Comparison of ENCODE assay signal across 12 cellular contexts in the genomic region with DNA sequence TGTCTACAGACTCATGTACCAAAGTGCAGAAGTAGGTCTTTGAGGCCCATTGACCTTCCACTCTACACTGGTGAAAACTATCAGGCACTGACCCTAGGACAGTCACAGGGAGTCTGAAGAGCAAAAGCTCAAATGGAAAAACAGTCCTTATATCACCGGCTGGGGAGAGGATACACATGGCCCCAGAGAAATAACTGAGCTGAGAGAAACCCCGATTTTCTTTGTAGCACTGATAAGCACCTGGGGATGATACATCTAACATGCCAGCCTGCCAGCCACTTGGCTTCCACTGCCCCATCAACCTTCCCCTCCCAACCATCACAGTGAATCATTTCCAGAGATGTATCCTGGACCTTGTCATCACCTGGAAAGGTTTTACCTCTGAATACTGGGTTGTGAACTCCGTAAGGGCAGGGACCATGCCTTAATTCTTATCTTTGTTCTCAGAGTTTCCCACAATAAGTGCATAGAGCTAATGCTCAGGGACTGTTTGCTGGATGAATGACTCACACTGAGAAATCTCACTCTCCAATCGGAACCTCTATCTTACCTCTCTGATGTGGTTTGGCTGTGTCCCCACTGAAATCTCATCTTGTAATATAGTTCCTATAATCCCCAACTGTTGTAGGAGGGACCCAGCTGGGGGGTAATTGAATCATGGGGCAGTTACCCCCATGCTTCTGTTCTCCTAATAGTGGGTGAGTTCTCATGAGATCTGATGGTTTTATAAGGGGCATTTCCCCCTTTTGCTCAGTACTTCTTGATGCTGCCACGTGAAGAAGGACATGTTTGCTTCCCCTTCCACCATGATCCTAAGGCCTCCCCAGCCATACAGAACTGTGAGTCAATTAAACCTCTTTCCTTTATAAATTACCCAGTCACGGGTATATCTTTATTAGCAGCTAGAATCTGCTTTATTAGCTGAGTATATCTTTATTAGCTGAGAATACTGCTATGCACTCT. TPM values are rescaled to one million over a fixed set of nuclear protein-coding genes. Genes with fewer than 3 reads are reported as not detected.
DNase-seq lines count a peak whose midpoint lies in the region; ATAC-seq and TF ChIP-seq lines count a peak whose summit lies in the region.
"Had no signal": no experiment of that assay in that cellular context is flagged by ENCODE, and none has a peak within 500 bp of the region (broad histone marks: within the 10 kb centered on the region; RNA-seq: fewer than 3 reads in every experiment).

No MANE protein-coding gene starts in this region.

- no peaks in the 10 kb centered on the region for H3F3A ChIP-seq in smooth muscle cell (ENCODE audit: low read depth)

- in situ Hi-C loops in brain microvascular endothelial cell (cut with HindIII; ENCODE audit: low pct_ligation_motif_present, low sequenced_read_pairs), result no loop called here

- no peak overlapping the region for H3K9ac ChIP-seq in smooth muscle cell (ENCODE audit: low read depth)

- peak overlapping the region; percentile 9 for H3K4me2 ChIP-seq in smooth muscle cell

- H3K4me1 ChIP-seq in smooth muscle cell (ENCODE audit: low read depth), result no peaks in the 10 kb centered on the region
- H3K4me1 ChIP-seq: upper lobe of left lung had no signal

- peaks cover 47% of the 10 kb centered on the region for H4K20me1 ChIP-seq in smooth muscle cell (ENCODE audit: low read depth)

- ATAC-seq in HG03565 (IDR thresholded peaks at IDR 0.05; ENCODE audit: unreplicated experiment) (peak; percentile 89), HG02981 (IDR thresholded peaks at IDR 0.05; ENCODE audit: unreplicated experiment) (no peak)

- peaks cover 13% of the 10 kb centered on the region for H3K36me3 ChIP-seq in brain microvascular endothelial cell (replicated peaks)
- no peaks in the 10 kb centered on the region for H3K36me3 ChIP-seq in smooth muscle cell (ENCODE audit: low read depth)
- H3K36me3 ChIP-seq: upper lobe of left lung had no signal

- TF ChIP-seq CTCF in brain microvascular endothelial cell (IDR thresholded peaks at IDR 0.05; ENCODE audit: low read depth, low read length, missing control alignments) (no peak), smooth muscle cell (IDR thresholded peaks at IDR 0.05; ENCODE audit: borderline replicate concordance, insufficient read depth, poor library complexity, severe bottlenecking) (no peak)

- H3K27ac ChIP-seq in brain microvascular endothelial cell (no peak overlapping the region), smooth muscle cell (ENCODE audit: low read depth) (no peak overlapping the region)
- H3K27ac ChIP-seq: upper lobe of left lung had no signal

- peak; percentile 4 for DNase-seq in activated T-cell treated with anti-CD3 and anti-CD28 coated beads for 24 hours (ENCODE audit: low read depth)
- DNase-seq in activated T-cell treated with anti-CD3 and anti-CD28 coated beads for 4 hours, result no peak
- DNase-seq in brain microvascular endothelial cell, result peak; percentile 89
- no peak for DNase-seq in smooth muscle cell (lab: John Stamatoyannopoulos, UW; ENCODE audit: unreplicated experiment)
- DNase-seq in NK-92 (lab: John Stamatoyannopoulos, UW; ENCODE audit: unreplicated experiment), result no peak
- no peak for DNase-seq in amygdala (lab: John Stamatoyannopoulos, UW)
- DNase-seq: activated CD8-positive, alpha-beta memory T cell treated with anti-CD3 and anti-CD28 coated beads for 24 hours; NCI-H2171 treated with DMSO at 0.1 percent for 48 hours; retina; upper lobe of left lung had no signal

- H3K27me3 ChIP-seq in brain microvascular endothelial cell (replicated peaks), result no peaks in the 10 kb centered on the region
- no peaks in the 10 kb centered on the region for H3K27me3 ChIP-seq in smooth muscle cell (ENCODE audit: low read depth)
- H3K27me3 ChIP-seq: upper lobe of left lung had no signal

- H3K9me3 ChIP-seq in smooth muscle cell (replicated peaks; ENCODE audit: low read depth), result no peaks in the 10 kb centered on the region
- H3K9me3 ChIP-seq: upper lobe of left lung had no signal

- H2AFZ ChIP-seq in smooth muscle cell (ENCODE audit: low read depth), result no peak overlapping the region

- 26% methylated on average over 6 of the region's 6 CpGs for WGBS in smooth muscle cell (ENCODE audit: low lambda C conversion rate)

- peaks cover 8% of the 10 kb centered on the region for H3K79me2 ChIP-seq in smooth muscle cell (ENCODE audit: low read depth)

- H3K4me3 ChIP-seq in brain microvascular endothelial cell (ENCODE audit: low read depth, low read length), result no peak overlapping the region
- H3K4me3 ChIP-seq in smooth muscle cell, result no peak overlapping the region
- H3K4me3 ChIP-seq: upper lobe of left lung had no signal

RNA-seq across cellular contexts. Expression of gene EVA1A, which starts 37.1 kb away (rescaled TPM):
- total RNA-seq in smooth muscle cell, result 54.3 and 84.1 TPM in 2 replicates
- 72.8 and 89.2 TPM in 2 replicates for polyA plus RNA-seq in smooth muscle cell

Comparison
In these comparisons a context has a peak if more than half of its experiments do, and no peak if none do; other contexts are left out.
1. DNase-seq: peak in activated T-cell treated with anti-CD3 and anti-CD28 coated beads for 24 hours (single experiment) and brain microvascular endothelial cell (single experiment); none in activated T-cell treated with anti-CD3 and anti-CD28 coated beads for 4 hours (single experiment), smooth muscle cell (single experiment), NK-92 (single experiment) and amygdala (0 of 56).